Comparison of ENCODE assay signal across 17 cellular contexts in the genomic region with DNA sequence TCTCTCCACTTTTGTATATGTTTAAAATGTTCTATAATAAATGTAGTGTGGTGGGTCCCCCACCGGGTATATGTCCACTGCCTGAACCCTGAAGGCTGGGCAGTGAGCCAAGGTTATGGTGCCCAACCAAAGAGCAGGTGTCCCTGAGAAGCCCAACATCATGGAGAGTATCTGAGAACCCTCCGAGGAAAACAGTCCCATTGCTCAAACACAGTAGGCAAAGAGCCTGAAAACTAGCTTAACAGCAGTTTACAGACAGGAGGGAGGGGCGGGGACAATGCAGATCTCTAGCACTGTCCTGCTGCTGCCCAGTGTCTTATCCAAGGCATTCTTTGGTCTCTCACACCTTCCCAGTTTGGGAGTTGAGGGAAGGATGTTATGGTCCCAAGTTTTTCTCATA.
A peak's percentile ranks its signal among the peaks of the same experiment; 100 is the strongest.
DNase-seq lines count a peak whose midpoint lies in the region; ATAC-seq lines count a peak whose summit lies in the region.
"Had no signal": no experiment of that assay in that cellular context is flagged by ENCODE, and none has a peak within 500 bp of the region (broad histone marks: within the 10 kb centered on the region; RNA-seq: fewer than 3 reads in every experiment).

No MANE protein-coding gene starts in this region.

- ATAC-seq in T-helper 17 cell, result no peak
- ATAC-seq: right cardiac atrium; stimulated activated memory B cell treated with anti-CD40 and anti-IgM and Interleukin-4, amounts not matched to agents 10 μg/mL and 1 μg/mL and 100 μg/mL, for 72 hours had no signal

- no peaks in the 10 kb centered on the region for H3K36me3 Mint-ChIP-seq in T-helper 17 cell (ENCODE audit: low read depth)
- H3K36me3 Mint-ChIP-seq: stimulated activated memory B cell treated with anti-CD40 and anti-IgM and Interleukin-4, amounts not matched to agents 10 μg/mL and 1 μg/mL and 100 μg/mL, for 72 hours had no signal

- no peaks in the 10 kb centered on the region for H3K4me1 Mint-ChIP-seq in T-helper 17 cell

- H3K9me3 ChIP-seq in T-helper 17 cell (ENCODE audit: control insufficient read depth, low read length, poor library complexity, severe bottlenecking), result peaks cover 3% of the 10 kb centered on the region
- H3K9me3 ChIP-seq: thyroid gland had no signal

- H3K4me3 Mint-ChIP-seq in T-helper 17 cell, result no peak overlapping the region
- H3K4me3 Mint-ChIP-seq: dendritic cell treated with granulocyte-macrophage colony-stimulating factor and Interleukin-4, amounts not matched to agents 40 ng/mL and 50 ng/mL, for 4 days; H9; stimulated activated memory B cell treated with anti-CD40 and anti-IgM and Interleukin-4, amounts not matched to agents 10 μg/mL and 1 μg/mL and 100 μg/mL, for 72 hours had no signal

- H3K27me3 Mint-ChIP-seq in T-helper 17 cell, result peaks cover 8% of the 10 kb centered on the region
- H3K27me3 Mint-ChIP-seq: dendritic cell treated with granulocyte-macrophage colony-stimulating factor and Interleukin-4, amounts not matched to agents 40 ng/mL and 50 ng/mL, for 4 days had no signal

- DNase-seq in DMS53 (lab: John Stamatoyannopoulos, UW) (peak; percentile 69), NCI-H1105 treated with DMSO at 0.1 percent for 48 hours (lab: John Stamatoyannopoulos, UW) (peak; percentile 47), NCI-H748 treated with DMSO at 0.1 percent for 48 hours (lab: John Stamatoyannopoulos, UW) (peak; percentile 52), iPS-NIHi7 (ENCODE audit: extremely low spot score) (peak; percentile 49), T-helper 17 cell (no peak)
- DNase-seq in activated CD4-positive, alpha-beta T cell treated with anti-CD3 and anti-CD28 coated beads for 4 hours, result no peak
- DNase-seq in stimulated activated CD4-positive, alpha-beta T cell treated with anti-CD3 and anti-CD28 coated beads, Interleukin-2, amount 100 ng/mL, for 48 hours, result no peak
- DNase-seq: activated CD4-positive, alpha-beta T cell treated with anti-CD3 and anti-CD28 coated beads for 48 hours; activated CD8-positive, alpha-beta memory T cell treated with anti-CD3 and anti-CD28 coated beads, Interleukin-2, amount 50 U/mL, for 4 hours; activated effector memory CD4-positive, alpha-beta T cell treated with anti-CD3 and anti-CD28 coated beads, Interleukin-2, amount 50 U/mL, for 16 hours; H9; NCI-H187 treated with DMSO at 0.1 percent for 48 hours; right cardiac atrium; SW 1271; thyroid gland had no signal

- no peak overlapping the region for H3K27ac Mint-ChIP-seq in T-helper 17 cell
- H3K27ac Mint-ChIP-seq: dendritic cell treated with granulocyte-macrophage colony-stimulating factor and Interleukin-4, amounts not matched to agents 40 ng/mL and 50 ng/mL, for 4 days; stimulated activated memory B cell treated with anti-CD40 and anti-IgM and Interleukin-4, amounts not matched to agents 10 μg/mL and 1 μg/mL and 100 μg/mL, for 72 hours had no signal

Comparison
In these comparisons a context has a peak if more than half of its experiments do, and no peak if none do; other contexts are left out.
1. DNase-seq: peak in DMS53 (single experiment), NCI-H1105 treated with DMSO at 0.1 percent for 48 hours (single experiment), NCI-H748 treated with DMSO at 0.1 percent for 48 hours (single experiment) and iPS-NIHi7 (single experiment); none in T-helper 17 cell (0 of 3), activated CD4-positive, alpha-beta T cell treated with anti-CD3 and anti-CD28 coated beads for 4 hours (0 of 2) and stimulated activated CD4-positive, alpha-beta T cell treated with anti-CD3 and anti-CD28 coated beads, Interleukin-2, amount 100 ng/mL, for 48 hours (0 of 2).